ENCODE assay signal across 16 cellular contexts in genomic region chr5:148950892-148951291, GRCh38.
"Had no signal": no experiment of that assay in that cellular context is flagged by ENCODE, and none has a peak within 500 bp of the region (broad histone marks: within the 10 kb centered on the region; RNA-seq: fewer than 3 reads in every experiment).

No MANE protein-coding gene starts in this region.

- H3K27me3 ChIP-seq: colonic mucosa, heart right ventricle had no signal

- H3K27ac ChIP-seq: colonic mucosa, SK-N-MC had no signal

- ATAC-seq: activated CD8-positive, alpha-beta memory T cell treated with anti-CD3 and anti-CD28 coated beads, Interleukin-2, amount 10 ng/mL, durations not matched to agents 7 days and 5 days; stimulated activated naive CD8-positive, alpha-beta T cell treated with anti-CD3 and anti-CD28 coated beads, Interleukin-15, amount 100 ng/mL, for 72 hours had no signal

- H3K4me3 ChIP-seq: colonic mucosa, heart right ventricle, prostate gland, SK-N-MC, smooth muscle cell had no signal

- H3K36me3 ChIP-seq: colonic mucosa, heart right ventricle, prostate gland had no signal

- H3K4me1 ChIP-seq: colonic mucosa had no signal

- DNase-seq: activated CD4-positive, alpha-beta memory T cell treated with anti-CD3 and anti-CD28 coated beads, Interleukin-2, amount 10 ng/mL, durations not matched to agents 7 days and 5 days; activated CD4-positive, alpha-beta T cell treated with anti-CD3 and anti-CD28 coated beads for 48 hours; activated CD4-positive, CD25-positive, alpha-beta regulatory T cell; activated CD8-positive, alpha-beta memory T cell treated with anti-CD3 and anti-CD28 coated beads, Interleukin-2, amount 10 ng/mL, durations not matched to agents 7 days and 5 days; activated naive CD8-positive, alpha-beta T cell treated with anti-CD3 and anti-CD28 coated beads, Interleukin-2, amount 10 ng/mL, durations not matched to agents 7 days and 5 days; central memory CD4-positive, alpha-beta T cell; colonic mucosa; erythroblast; heart right ventricle; nephron progenitor cell; right cardiac atrium; stimulated activated CD4-positive, alpha-beta T cell treated with anti-CD3 and anti-CD28 coated beads, Interleukin-4, amount 100 ng/mL, for 1 hour; stimulated activated naive CD8-positive, alpha-beta T cell treated with anti-CD3 and anti-CD28 coated beads, Interleukin-15, amount 100 ng/mL, for 72 hours had no signal

- H3K9me3 ChIP-seq: colonic mucosa, heart right ventricle, prostate gland had no signal
